In the genomic region with DNA sequence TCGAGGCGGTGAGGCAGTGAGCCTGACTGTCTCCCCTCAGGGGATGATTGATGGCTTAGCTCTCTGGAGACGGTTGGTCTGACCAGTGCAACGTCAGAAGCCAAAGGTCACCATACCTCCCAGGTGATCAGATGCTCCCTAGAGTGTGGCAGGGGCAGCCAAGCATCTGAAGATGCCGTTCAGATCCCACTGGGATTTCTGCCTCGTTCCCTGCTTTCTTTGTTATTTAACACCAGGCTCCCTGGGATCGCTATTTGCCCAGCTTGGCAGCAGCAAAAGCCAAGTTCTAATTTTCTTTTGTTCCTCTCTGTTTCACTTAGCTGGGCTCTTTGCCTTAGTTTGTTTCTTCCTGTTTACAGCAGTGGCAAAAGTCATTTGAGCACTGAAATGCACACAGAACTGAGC, we compare ENCODE assay signal across 1 cellular context.
TF ChIP-seq lines count a peak whose summit lies in the region.

No MANE protein-coding gene starts in this region.

TF ChIP-seq in A549, 52 proteins besides CTCF, POLR2A, EP300 and RAD21 (continued from another document):
- TF ChIP-seq CEBPB (IDR thresholded peaks at IDR 0.05), result no peak
